Comparison of ENCODE assay signal across 10 cellular contexts in the genomic region with DNA sequence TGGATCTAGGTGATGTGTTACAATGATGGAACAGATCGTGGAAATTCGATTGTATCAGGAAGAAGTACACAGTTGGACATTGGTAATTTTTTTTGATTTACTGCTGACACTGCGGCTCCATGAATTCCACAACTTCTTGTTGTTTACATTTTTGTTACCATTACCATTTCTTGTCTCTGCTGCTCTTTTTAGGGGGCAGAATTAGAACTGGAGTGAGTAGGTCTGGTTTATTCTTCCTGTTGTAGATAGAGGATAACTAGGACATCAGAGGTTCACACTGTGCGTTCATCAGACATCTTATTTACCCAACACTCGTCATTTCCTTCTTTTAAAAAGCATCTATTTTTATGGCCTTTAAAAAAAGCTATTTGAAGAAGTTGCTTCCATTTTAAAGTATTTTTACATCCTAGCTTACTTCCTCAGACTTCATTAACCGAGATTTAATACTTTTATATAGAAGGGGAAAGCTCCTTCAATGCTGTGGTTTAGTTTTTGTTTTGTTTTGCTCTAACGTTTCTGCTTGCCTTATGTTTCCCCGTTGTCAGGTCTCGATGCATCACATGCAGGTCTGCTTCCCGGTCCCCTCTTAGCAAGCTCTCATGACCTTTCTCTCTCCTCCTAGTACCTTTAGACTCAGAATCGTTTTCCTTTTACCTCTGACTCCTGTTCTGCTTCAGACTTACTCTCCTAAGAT.
DNase-seq lines count a peak whose midpoint lies in the region; ATAC-seq and TF ChIP-seq lines count a peak whose summit lies in the region.
"Had no signal": no experiment of that assay in that cellular context is flagged by ENCODE, and none has a peak within 500 bp of the region (broad histone marks: within the 10 kb centered on the region; RNA-seq: fewer than 3 reads in every experiment).

No MANE protein-coding gene starts in this region.

- peak overlapping the region; percentile 1; the same call in 1 of the 2 replicates for H3K9ac ChIP-seq in Karpas-422 (ENCODE audit: low read length)

- H3K9me2 ChIP-seq in Karpas-422 (replicated peaks; ENCODE audit: insufficient read depth, low read length) = no peaks in the 10 kb centered on the region

- DNase-seq in Karpas-422 (no peak), mucosa of descending colon (no peak), left lobe of liver (ENCODE audit: low spot score) (no peak), NCI-H345 (lab: John Stamatoyannopoulos, UW) (no peak), vagina (ENCODE audit: extremely low spot score in 2 of 2) (no peak)
- no peak for DNase-seq in activated CD8-positive, alpha-beta memory T cell treated with anti-CD3 and anti-CD28 coated beads, Interleukin-2, amount 50 U/mL, for 48 hours
- DNase-seq: activated T-cell treated with anti-CD3 and anti-CD28 coated beads for 4 hours, KBM-7 had no signal

- H3K4me2 ChIP-seq in Karpas-422 (ENCODE audit: low read depth, low read length, poor library complexity, severe bottlenecking) = peak overlapping the region; percentile 32

- no peaks in the 10 kb centered on the region for H4K20me1 ChIP-seq in Karpas-422 (ENCODE audit: insufficient read depth, low read depth, low read length)

- no peaks in the 10 kb centered on the region for H3K27me3 ChIP-seq in Karpas-422 (ENCODE audit: low read length)
- H3K27me3 ChIP-seq in vagina = no peaks in the 10 kb centered on the region

- TF ChIP-seq CTCF in mucosa of descending colon (IDR thresholded peaks at IDR 0.05) (no peak), vagina (IDR thresholded peaks at IDR 0.05) (no peak)

- no peak overlapping the region for H2AFZ ChIP-seq in Karpas-422 (ENCODE audit: low read length)

- H3K4me1 ChIP-seq in Karpas-422 (ENCODE audit: low read length) = peaks cover 61% of the 10 kb centered on the region
- no peaks in the 10 kb centered on the region for H3K4me1 ChIP-seq in mucosa of descending colon (ENCODE audit: low read depth)
- peaks cover 51% of the 10 kb centered on the region for H3K4me1 ChIP-seq in vagina

- H3K9me3 ChIP-seq in Karpas-422 (ENCODE audit: low read length) (no peaks in the 10 kb centered on the region), mucosa of descending colon (no peaks in the 10 kb centered on the region), vagina (no peaks in the 10 kb centered on the region)

- intact Hi-C loops in mucosa of descending colon (cut with DNase I, micrococcal nuclease) = no loop called here
- intact Hi-C loops in vagina (cut with DNase I) = no loop called here

- ATAC-seq in GM18502 (IDR thresholded peaks at IDR 0.05; ENCODE audit: poor library complexity, unreplicated experiment) (peak; percentile 51), GM21619 (IDR thresholded peaks at IDR 0.05; ENCODE audit: unreplicated experiment) (peak; percentile 44), mucosa of descending colon (peak; percentile 16), left lobe of liver (no peak)

- H3K4me3 ChIP-seq in Karpas-422 (ENCODE audit: low read length) (no peak overlapping the region), mucosa of descending colon (no peak overlapping the region), vagina (no peak overlapping the region)

- peaks cover 98% of the 10 kb centered on the region for H3K79me2 ChIP-seq in Karpas-422 (ENCODE audit: low read length)

- H3K36me3 ChIP-seq in Karpas-422 (ENCODE audit: insufficient read depth, low read length) (no peaks in the 10 kb centered on the region), mucosa of descending colon (ENCODE audit: low read depth) (no peaks in the 10 kb centered on the region), vagina (no peaks in the 10 kb centered on the region)

- TF ChIP-seq POLR2A in vagina (IDR thresholded peaks at IDR 0.05) = no peak

- H3K27ac ChIP-seq in Karpas-422 (ENCODE audit: low read length) (peak overlapping the region; percentile 43), vagina (no peak overlapping the region)
